ENCODE assay signal across 8 cellular contexts in the genomic region with DNA sequence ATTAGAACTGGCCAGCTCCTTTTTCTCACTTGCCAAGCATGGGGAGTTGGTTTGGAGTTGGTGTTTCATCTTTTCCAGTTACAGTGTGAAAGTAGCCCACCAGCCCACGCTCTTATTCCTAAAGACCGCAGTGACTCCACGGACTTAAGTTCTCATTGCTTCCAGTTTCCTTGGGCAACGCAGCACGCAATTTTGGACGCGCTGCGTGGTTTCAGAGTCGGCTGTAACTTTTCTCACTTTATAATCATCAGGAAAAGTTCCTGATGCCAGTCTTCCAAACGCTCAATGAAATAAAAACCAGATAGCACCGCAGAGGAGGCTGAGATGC.
A peak's percentile ranks its signal among the peaks of the same experiment; 100 is the strongest.
DNase-seq lines count a peak whose midpoint lies in the region; ATAC-seq, FAIRE-seq and TF ChIP-seq lines count a peak whose summit lies in the region.

No MANE protein-coding gene starts in this region.

- H3K9ac ChIP-seq in adipocyte (ENCODE audit: low read length), result peak overlapping the region; percentile 87
- H3K9ac ChIP-seq in iPS-18a (ENCODE audit: low read length), result peak overlapping the region; percentile 77

- TF ChIP-seq CTCF in AG10803 (conservative IDR thresholded peaks at IDR 0.05; ENCODE audit: low read length), result no peak

- H3K4me3 ChIP-seq in AG10803 (ENCODE audit: low read length) (peak overlapping the region; percentile 79), adipocyte (ENCODE audit: low read length) (peak overlapping the region; percentile 95), iPS-18a (ENCODE audit: low read length) (peak overlapping the region; percentile 84)

- FAIRE-seq in RCC 7860 (lab: Jason Lieb, UNC), result no peak

- ATAC-seq in GM19372 (IDR thresholded peaks at IDR 0.05; ENCODE audit: low read depth, unreplicated experiment), result peak; percentile 3

- H3K9me3 ChIP-seq in adipocyte (ENCODE audit: control insufficient read depth, low read length) (no peaks in the 10 kb centered on the region), iPS-18a (ENCODE audit: control insufficient read depth, low read depth, low read length) (no peaks in the 10 kb centered on the region)

- peak overlapping the region; percentile 81 for H3K27ac ChIP-seq in iPS-18a (ENCODE audit: low read length)

- H3K36me3 ChIP-seq in adipocyte (ENCODE audit: control insufficient read depth, insufficient read depth, low read length, severe bottlenecking), result peaks cover 11% of the 10 kb centered on the region
- H3K36me3 ChIP-seq in iPS-18a (ENCODE audit: control insufficient read depth, low read depth, low read length), result peaks cover 11% of the 10 kb centered on the region

- DNase-seq in AG10803 (ENCODE audit: low read depth) (peak; percentile 46), KG1 (lab: John Stamatoyannopoulos, UW) (peak; percentile 65), adipocyte (ENCODE audit: low read depth) (peak; percentile 77), RCC 7860 (ENCODE audit: low spot score) (no peak), NCI-H2107 treated with DMSO at 0.1 percent for 48 hours (lab: John Stamatoyannopoulos, UW; ENCODE audit: unreplicated experiment) (no peak)
- peak; percentile 55 for DNase-seq in stimulated activated CD4-positive, alpha-beta T cell treated with anti-CD3 and anti-CD28 coated beads, Interleukin-15, amount 100 ng/mL, for 24 hours

- no peaks in the 10 kb centered on the region for H3K27me3 ChIP-seq in adipocyte (replicated peaks; ENCODE audit: control insufficient read depth, insufficient read depth, low read length)
- H3K27me3 ChIP-seq in iPS-18a (ENCODE audit: control insufficient read depth, insufficient read depth, low read length), result no peaks in the 10 kb centered on the region

- H3K4me1 ChIP-seq in adipocyte (ENCODE audit: control insufficient read depth, insufficient read depth, low read length) (peaks cover 3% of the 10 kb centered on the region), iPS-18a (ENCODE audit: control insufficient read depth, low read depth, low read length) (no peaks in the 10 kb centered on the region)

Comparison
In these comparisons a context has a peak if more than half of its experiments do, and no peak if none do; other contexts are left out.
1. DNase-seq: peak in AG10803 (single experiment), KG1 (single experiment), adipocyte (single experiment) and stimulated activated CD4-positive, alpha-beta T cell treated with anti-CD3 and anti-CD28 coated beads, Interleukin-15, amount 100 ng/mL, for 24 hours (single experiment); none in RCC 7860 (single experiment) and NCI-H2107 treated with DMSO at 0.1 percent for 48 hours (single experiment).
2. Peak in every context shown above with its lines, with median percentiles within 50 percentile points of each other: H3K4me3 ChIP-seq.